9 cellular contexts compared by ENCODE assay signal in genomic region chr1:10965621-10966226, GRCh38. TPM values are rescaled to one million over a fixed set of nuclear protein-coding genes. Genes with fewer than 3 reads are reported as not detected.
DNase-seq lines count a peak whose midpoint lies in the region; ATAC-seq, FAIRE-seq and TF ChIP-seq lines count a peak whose summit lies in the region.
"Had no signal": no experiment of that assay in that cellular context is flagged by ENCODE, and none has a peak within 500 bp of the region (broad histone marks: within the 10 kb centered on the region; RNA-seq: fewer than 3 reads in every experiment).

No MANE protein-coding gene starts in this region.

- 45% methylated on average over 10 of the region's 10 CpGs; no CpG with 5 or more reads in 1 of the 2 donors for WGBS in transverse colon (ENCODE audit: low coverage in 1 of 2), 2 donors

- no peaks in the 10 kb centered on the region for H3K27me3 ChIP-seq in transverse colon

- in situ Hi-C loops in transverse colon (cut with MboI; ENCODE audit: low pct_ligation_motif_present in 1 of 4, low pct_unique_long_range_greater_than_20kb in 1 of 4, low sequenced_read_pairs in 3 of 4), result no loop called here

- H3K9me3 ChIP-seq in transverse colon, result no peaks in the 10 kb centered on the region

- no peak for TF ChIP-seq EP300 in transverse colon (IDR thresholded peaks at IDR 0.05; ENCODE audit: low read depth)

- peaks cover 0 to 27% (median 3%) of the 10 kb centered on the region in 4 donors for H3K4me1 ChIP-seq in transverse colon

- H3K36me3 ChIP-seq in transverse colon, result no peaks in the 10 kb centered on the region

- TF ChIP-seq CTCF in fibroblast of mammary gland (conservative IDR thresholded peaks at IDR 0.05; ENCODE audit: control insufficient read depth, insufficient read depth, low read depth, low read length), result no peak
- no peak for TF ChIP-seq CTCF in transverse colon (IDR thresholded peaks at IDR 0.05)

- H3K4me3 ChIP-seq in fibroblast of mammary gland (ENCODE audit: control insufficient read depth, low read depth, low read length) (no peak overlapping the region), transverse colon (no peak overlapping the region)

- ATAC-seq in Right ventricle myocardium inferior, result peak; percentile 33

- no peak for FAIRE-seq in H54 (lab: Jason Lieb, UNC)

- peak; percentile 78 for DNase-seq in Right ventricle myocardium inferior (ENCODE audit: missing footprints)
- DNase-seq in cardiac septum (ENCODE audit: low spot score), result no peak
- DNase-seq in NOMO-1 treated with DMSO at 0.1 percent for 48 hours (lab: John Stamatoyannopoulos, UW; ENCODE audit: unreplicated experiment), result peak; percentile 82
- DNase-seq in fibroblast of mammary gland (ENCODE audit: low read depth), result peak; percentile 12
- peak; percentile 44 for DNase-seq in transverse colon
- no peak for DNase-seq in H54 (ENCODE audit: insufficient read length, low spot score)
- DNase-seq in iPS-NIHi11 (ENCODE audit: low spot score), result no peak
- DNase-seq in erythroblast (lab: John Stamatoyannopoulos, UW), result no peak

- intact Hi-C loops in Right ventricle myocardium inferior (cut with DNase I), result no loop called here
- intact Hi-C loops in cardiac septum (cut with DNase I), result no loop called here
- intact Hi-C loops in transverse colon (cut with DNase I; ENCODE audit: low total_unique reads), result no loop called here

- peak overlapping the region in 2 of 4 donors; percentile 30 to 46 for H3K27ac ChIP-seq in transverse colon
- H3K27ac ChIP-seq: C4-2B had no signal

- TF ChIP-seq POLR2A in transverse colon (IDR thresholded peaks at IDR 0.05), result no peak
- TF ChIP-seq POLR2A in H54 (IDR thresholded peaks at IDR 0.05; ENCODE audit: low read depth, low read length), result no peak
- TF ChIP-seq POLR2A in erythroblast (IDR thresholded peaks at IDR 0.05; ENCODE audit: low read length), result no peak

RNA-seq across cellular contexts. Expression of gene TARDBP, which starts 46.7 kb away (rescaled TPM):
- total RNA-seq in Right ventricle myocardium inferior (107 TPM), cardiac septum (102 TPM), transverse colon (100 to 1,000 TPM; 112 to 278 (median 190) TPM)

Comparison
In these comparisons a context has a peak if more than half of its experiments do, and no peak if none do; other contexts are left out.
1. DNase-seq: peak in Right ventricle myocardium inferior (single experiment), NOMO-1 treated with DMSO at 0.1 percent for 48 hours (single experiment), fibroblast of mammary gland (single experiment) and transverse colon (single experiment); none in cardiac septum (single experiment), H54 (single experiment), iPS-NIHi11 (single experiment) and erythroblast (0 of 2).